In the genomic region with DNA sequence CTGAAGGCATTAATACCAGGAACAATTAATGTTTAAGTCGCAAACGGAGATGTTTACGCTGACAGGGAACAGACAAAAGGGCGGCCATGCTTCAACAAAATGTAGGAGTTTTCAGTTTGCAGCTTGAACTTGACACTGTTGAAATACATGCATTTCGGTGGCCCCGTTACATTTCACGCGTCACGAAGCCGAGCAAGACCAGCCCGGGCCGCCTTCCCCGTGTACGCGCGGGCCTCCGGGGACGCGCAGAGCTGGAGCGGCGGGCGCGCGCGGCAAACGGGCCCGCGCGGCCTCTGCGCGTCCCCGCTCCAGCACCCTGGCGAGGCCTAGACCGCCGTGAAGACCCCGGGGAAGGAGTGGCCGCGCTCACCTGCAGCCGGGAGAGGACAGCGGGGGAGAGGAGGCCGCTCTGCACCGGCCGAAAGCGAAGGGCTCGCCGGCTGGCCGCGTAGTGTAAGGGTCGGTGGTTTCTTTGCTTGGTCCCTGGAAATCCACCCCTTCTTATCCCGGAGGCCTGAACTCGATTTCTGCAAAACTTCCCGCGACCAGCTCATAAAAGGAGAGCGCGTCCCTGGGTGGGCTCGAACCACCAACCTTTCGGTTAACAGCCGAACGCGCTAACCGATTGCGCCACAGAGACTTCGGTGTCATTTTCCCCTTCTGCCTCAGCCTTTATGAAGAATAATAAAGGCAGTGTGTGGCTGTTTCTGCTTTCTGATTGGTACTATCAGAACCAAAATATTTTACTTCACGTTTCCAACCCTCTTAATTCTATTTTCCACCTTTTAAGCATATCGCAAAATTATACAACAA, we compare ENCODE assay signal across 1 cellular context.
TF ChIP-seq lines count a peak whose summit lies in the region.

No MANE protein-coding gene starts in this region.

TF ChIP-seq in K562, 482 proteins besides CTCF, POLR2A, EP300 and RAD21 (continues in another document):
- TF ChIP-seq, protein P1, sequence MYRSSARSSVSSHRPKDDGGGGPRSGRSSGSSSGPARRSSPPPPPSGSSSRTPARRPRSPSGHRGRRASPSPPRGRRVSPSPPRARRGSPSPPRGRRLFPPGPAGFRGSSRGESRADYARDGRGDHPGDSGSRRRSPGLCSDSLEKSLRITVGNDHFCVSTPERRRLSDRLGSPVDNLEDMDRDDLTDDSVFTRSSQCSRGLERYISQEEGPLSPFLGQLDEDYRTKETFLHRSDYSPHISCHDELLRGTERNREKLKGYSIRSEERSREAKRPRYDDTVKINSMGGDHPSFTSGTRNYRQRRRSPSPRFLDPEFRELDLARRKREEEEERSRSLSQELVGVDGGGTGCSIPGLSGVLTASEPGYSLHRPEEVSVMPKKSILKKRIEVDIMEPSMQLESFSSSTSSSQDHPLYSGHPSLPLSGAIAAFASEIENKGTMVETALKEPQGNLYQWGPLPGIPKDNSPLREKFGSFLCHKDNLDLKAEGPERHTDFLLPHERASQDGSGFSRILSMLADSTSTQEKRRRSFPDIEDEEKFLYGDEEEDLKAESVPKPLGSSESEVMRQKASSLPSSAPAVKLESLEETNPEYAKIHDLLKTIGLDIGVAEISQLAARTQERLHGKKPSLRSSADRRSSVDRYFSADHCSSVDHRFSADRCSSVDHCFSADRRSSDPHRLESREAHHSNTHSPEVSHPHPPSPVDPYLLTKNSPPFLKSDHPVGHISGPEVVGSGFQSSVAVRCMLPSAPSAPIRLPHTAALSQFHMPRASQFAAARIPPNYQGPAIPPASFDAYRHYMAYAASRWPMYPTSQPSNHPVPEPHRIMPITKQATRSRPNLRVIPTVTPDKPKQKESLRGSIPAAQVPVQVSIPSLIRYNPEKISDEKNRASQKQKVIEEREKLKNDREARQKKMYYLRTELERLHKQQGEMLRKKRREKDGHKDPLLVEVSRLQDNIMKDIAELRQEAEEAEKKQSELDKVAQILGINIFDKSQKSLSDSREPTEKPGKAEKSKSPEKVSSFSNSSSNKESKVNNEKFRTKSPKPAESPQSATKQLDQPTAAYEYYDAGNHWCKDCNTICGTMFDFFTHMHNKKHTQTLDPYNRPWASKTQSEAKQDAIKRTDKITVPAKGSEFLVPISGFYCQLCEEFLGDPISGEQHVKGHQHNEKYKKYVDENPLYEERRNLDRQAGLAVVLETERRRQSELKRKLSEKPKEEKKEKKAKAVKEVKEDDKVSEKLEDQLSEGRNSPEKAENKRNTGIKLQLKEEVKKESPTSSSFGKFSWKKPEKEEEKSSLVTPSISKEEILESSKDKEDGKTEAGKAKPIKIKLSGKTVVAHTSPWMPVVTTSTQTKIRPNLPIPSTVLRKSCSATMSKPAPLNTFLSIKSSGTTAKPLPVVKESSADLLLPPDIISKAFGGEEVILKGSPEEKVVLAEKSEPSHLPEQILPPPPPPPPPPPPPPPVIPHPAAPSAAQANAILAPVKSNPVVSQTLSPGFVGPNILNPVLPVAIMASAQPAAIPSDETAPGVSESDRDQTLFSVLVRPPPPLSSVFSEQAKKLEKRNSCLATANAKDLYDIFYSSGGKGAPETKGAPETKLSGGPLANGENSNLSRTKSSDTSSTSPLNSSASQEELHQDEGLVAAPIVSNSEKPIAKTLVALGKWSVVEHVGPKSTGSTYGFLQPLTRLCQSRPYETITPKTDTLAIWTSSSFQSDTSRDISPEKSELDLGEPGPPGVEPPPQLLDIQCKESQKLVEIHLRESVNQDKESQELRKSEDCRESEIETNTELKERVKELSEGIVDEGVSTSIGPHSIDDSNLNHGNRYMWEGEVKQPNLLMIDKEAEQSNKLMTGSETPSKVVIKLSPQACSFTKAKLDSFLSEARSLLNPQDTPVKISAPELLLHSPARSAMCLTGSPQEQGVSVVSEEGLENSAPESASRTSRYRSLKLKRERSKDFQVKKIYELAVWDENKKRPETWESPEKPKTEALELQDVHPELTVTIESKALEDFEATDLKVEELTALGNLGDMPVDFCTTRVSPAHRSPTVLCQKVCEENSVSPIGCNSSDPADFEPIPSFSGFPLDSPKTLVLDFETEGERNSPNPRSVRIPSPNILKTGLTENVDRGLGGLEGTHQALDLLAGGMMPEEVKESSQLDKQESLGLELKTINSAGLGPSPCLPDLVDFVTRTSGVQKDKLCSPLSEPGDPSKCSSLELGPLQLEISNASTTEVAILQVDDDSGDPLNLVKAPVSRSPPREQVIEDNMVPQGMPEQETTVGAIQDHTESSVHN (IDR thresholded peaks at IDR 0.05; ENCODE audit: borderline replicate concordance in 1 of 2, low read depth in 1 of 2), result no peak
- TF ChIP-seq ZNF184 (CRISPR knock-in tag; IDR thresholded peaks at IDR 0.05) (no peak), POLR3A (IDR thresholded peaks at IDR 0.05; ENCODE audit: borderline replicate concordance, extremely low read depth, insufficient read depth, insufficient read length) (peak; percentile 93), BRD9 (IDR thresholded peaks at IDR 0.05; ENCODE audit: low read depth, partially characterized antibody) (peak; percentile 99), UBTF (IDR thresholded peaks at IDR 0.05; ENCODE audit: borderline replicate concordance in 1 of 2, low read depth in 2 of 2, low read length in 2 of 2) (peak; percentile 99 to 100), SMARCA5 (IDR thresholded peaks at IDR 0.05) (peak; percentile 50; the same call in 1 of the 2 replicates), NFIC (IDR thresholded peaks at IDR 0.05) (peak; percentile 85), ZFP1 (CRISPR knock-in tag; IDR thresholded peaks at IDR 0.05) (no peak), HMGXB4 (CRISPR knock-in tag; IDR thresholded peaks at IDR 0.05) (peak; percentile 96; the same call in 1 of the 2 replicates), ZNF134 (CRISPR knock-in tag; conservative IDR thresholded peaks at IDR 0.05) (peak; percentile 65), PCBP1 (IDR thresholded peaks at IDR 0.05; ENCODE audit: low read depth, low read length, poor library complexity, severe bottlenecking) (peak; percentile 49), KDM5B (IDR thresholded peaks at IDR 0.05; ENCODE audit: insufficient replicate concordance, low read depth, low read length) (peak; percentile 77), NR1H2 (CRISPR knock-in tag; IDR thresholded peaks at IDR 0.05) (peak; percentile 72; the same call in 1 of the 2 replicates), CCAR2 (IDR thresholded peaks at IDR 0.05; ENCODE audit: low read depth, low read length) (no peak), NONO (IDR thresholded peaks at IDR 0.05; ENCODE audit: low read depth in 2 of 2, low read length in 1 of 2) (peak in 1 of 2 experiments; percentile 24; a peak in 1 of 4 replicates), ZNF384 (IDR thresholded peaks at IDR 0.05; ENCODE audit: low read depth, low read length) (no peak), FOXA1 (IDR thresholded peaks at IDR 0.05; ENCODE audit: borderline replicate concordance) (no peak), HEY1 (CRISPR knock-in tag; IDR thresholded peaks at IDR 0.05; ENCODE audit: borderline replicate concordance) (0 out of 2 replicates have a peak, but pooled peaks have one; percentile 48), PTRF (tag; IDR thresholded peaks at IDR 0.05) (no peak), ZNF766 (CRISPR knock-in tag; conservative IDR thresholded peaks at IDR 0.05) (peak; percentile 97), CBFB (CRISPR knock-in tag; IDR thresholded peaks at IDR 0.05) (peak; percentile 43; the same call in 1 of the 2 replicates), ZNF311 (CRISPR knock-in tag; IDR thresholded peaks at IDR 0.05) (peak; percentile 83), NFYB (IDR thresholded peaks at IDR 0.05; ENCODE audit: extremely low read depth, insufficient read length) (no peak), TOE1 (IDR thresholded peaks at IDR 0.05; ENCODE audit: borderline replicate concordance) (peak; percentile 61; the same call in 1 of the 2 replicates), TOE1 (CRISPR knock-in tag; IDR thresholded peaks at IDR 0.05; ENCODE audit: borderline replicate concordance, low read depth) (no peak), ADNP (tag; IDR thresholded peaks at IDR 0.05) (peak; percentile 89), ARNT (IDR thresholded peaks at IDR 0.05) (peak; percentile 59 to 77; a peak in 2 of 4 replicates), ZKSCAN1 (IDR thresholded peaks at IDR 0.05; ENCODE audit: low read depth, low read length) (0 out of 2 replicates have a peak, but pooled peaks have one; percentile 38), MAFK (IDR thresholded peaks at IDR 0.05; ENCODE audit: low read length) (peak; percentile 2; the same call in 1 of the 2 replicates), DEAF1 (CRISPR knock-in tag; IDR thresholded peaks at IDR 0.05) (peak; percentile 32)
- TF ChIP-seq, protein P2, sequence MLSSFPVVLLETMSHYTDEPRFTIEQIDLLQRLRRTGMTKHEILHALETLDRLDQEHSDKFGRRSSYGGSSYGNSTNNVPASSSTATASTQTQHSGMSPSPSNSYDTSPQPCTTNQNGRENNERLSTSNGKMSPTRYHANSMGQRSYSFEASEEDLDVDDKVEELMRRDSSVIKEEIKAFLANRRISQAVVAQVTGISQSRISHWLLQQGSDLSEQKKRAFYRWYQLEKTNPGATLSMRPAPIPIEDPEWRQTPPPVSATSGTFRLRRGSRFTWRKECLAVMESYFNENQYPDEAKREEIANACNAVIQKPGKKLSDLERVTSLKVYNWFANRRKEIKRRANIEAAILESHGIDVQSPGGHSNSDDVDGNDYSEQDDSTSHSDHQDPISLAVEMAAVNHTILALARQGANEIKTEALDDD (IDR thresholded peaks at IDR 0.05), result peak; percentile 78
- TF ChIP-seq, protein P3, sequence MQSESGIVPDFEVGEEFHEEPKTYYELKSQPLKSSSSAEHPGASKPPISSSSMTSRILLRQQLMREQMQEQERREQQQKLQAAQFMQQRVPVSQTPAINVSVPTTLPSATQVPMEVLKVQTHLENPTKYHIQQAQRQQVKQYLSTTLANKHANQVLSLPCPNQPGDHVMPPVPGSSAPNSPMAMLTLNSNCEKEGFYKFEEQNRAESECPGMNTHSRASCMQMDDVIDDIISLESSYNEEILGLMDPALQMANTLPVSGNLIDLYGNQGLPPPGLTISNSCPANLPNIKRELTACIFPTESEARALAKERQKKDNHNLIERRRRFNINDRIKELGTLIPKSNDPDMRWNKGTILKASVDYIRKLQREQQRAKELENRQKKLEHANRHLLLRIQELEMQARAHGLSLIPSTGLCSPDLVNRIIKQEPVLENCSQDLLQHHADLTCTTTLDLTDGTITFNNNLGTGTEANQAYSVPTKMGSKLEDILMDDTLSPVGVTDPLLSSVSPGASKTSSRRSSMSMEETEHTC (IDR thresholded peaks at IDR 0.05), result no peak
- TF ChIP-seq, protein P4, sequence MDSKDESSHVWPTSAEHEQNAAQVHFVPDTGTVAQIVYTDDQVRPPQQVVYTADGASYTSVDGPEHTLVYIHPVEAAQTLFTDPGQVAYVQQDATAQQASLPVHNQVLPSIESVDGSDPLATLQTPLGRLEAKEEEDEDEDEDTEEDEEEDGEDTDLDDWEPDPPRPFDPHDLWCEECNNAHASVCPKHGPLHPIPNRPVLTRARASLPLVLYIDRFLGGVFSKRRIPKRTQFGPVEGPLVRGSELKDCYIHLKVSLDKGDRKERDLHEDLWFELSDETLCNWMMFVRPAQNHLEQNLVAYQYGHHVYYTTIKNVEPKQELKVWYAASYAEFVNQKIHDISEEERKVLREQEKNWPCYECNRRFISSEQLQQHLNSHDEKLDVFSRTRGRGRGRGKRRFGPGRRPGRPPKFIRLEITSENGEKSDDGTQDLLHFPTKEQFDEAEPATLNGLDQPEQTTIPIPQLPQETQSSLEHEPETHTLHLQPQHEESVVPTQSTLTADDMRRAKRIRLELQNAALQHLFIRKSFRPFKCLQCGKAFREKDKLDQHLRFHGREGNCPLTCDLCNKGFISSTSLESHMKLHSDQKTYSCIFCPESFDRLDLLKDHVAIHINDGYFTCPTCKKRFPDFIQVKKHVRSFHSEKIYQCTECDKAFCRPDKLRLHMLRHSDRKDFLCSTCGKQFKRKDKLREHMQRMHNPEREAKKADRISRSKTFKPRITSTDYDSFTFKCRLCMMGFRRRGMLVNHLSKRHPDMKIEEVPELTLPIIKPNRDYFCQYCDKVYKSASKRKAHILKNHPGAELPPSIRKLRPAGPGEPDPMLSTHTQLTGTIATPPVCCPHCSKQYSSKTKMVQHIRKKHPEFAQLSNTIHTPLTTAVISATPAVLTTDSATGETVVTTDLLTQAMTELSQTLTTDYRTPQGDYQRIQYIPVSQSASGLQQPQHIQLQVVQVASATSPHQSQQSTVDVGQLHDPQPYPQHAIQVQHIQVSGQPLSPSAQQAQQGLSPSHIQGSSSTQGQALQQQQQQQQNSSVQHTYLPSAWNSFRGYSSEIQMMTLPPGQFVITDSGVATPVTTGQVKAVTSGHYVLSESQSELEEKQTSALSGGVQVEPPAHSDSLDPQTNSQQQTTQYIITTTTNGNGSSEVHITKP (IDR thresholded peaks at IDR 0.05; ENCODE audit: partially characterized antibody), result peak; percentile 54
